In the genomic region with DNA sequence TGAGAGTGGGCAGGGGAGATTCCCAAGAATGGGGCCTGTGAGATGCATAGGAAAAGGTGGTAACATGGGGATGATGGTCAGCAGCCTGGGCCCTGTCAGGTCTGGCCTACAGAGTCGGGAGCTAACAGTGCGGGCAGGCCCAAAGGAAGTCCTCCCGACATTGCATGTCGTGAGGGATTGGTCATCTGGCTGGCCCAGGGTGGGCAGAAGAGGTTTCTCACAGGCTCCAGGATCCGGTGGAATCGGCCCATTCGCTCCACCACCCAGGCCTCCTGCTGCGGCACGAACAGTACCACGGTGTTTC, we compare ENCODE assay signal across 8 cellular contexts. TPM values are rescaled to one million over a fixed set of nuclear protein-coding genes. Genes with fewer than 3 reads are reported as not detected.
DNase-seq lines count a peak whose midpoint lies in the region; ATAC-seq and TF ChIP-seq lines count a peak whose summit lies in the region.

No MANE protein-coding gene starts in this region.

- 6% methylated on average over 10 of the region's 10 CpGs for WGBS in hepatocyte (ENCODE audit: low lambda C conversion rate, missing lambda C conversion rate)
- 11% methylated on average over 10 of the region's 10 CpGs for WGBS in smooth muscle cell (ENCODE audit: low lambda C conversion rate)

- H4K20me1 ChIP-seq in GM23338 (replicated peaks; ENCODE audit: insufficient read depth): no peaks in the 10 kb centered on the region
- H4K20me1 ChIP-seq in hepatocyte (ENCODE audit: insufficient read depth, poor library complexity, severe bottlenecking): no peaks in the 10 kb centered on the region
- no peaks in the 10 kb centered on the region for H4K20me1 ChIP-seq in smooth muscle cell (ENCODE audit: low read depth)

- POLR2A ChIA-PET in AG04450 (lab: Yijun Ruan, JAX): interaction anchor here (1.3 to 2.3 kb wide), 3 partner anchors 9 to 30 kb away, joined by 6 to 12 read pairs (median 11); partner anchors contain the start of gene VCP
- POLR2A ChIA-PET in activated CD8-positive, alpha-beta T cell treated with anti-CD3 and anti-CD28 coated beads for 36 hours (lab: Charles Lee): interaction anchor here (1.1 to 3.9 kb wide), 8 partner anchors 8 to 373 kb away, joined by 3 to 40 read pairs (median 8); partner anchors contain the start of genes ATOSB, FANCG and VCP

- ATAC-seq in GM23338 (no peak), GM18519 (IDR thresholded peaks at IDR 0.05; ENCODE audit: low FRiP score, unreplicated experiment) (no peak)
- peak; percentile 18 for ATAC-seq in activated CD8-positive, alpha-beta T cell treated with anti-CD3 and anti-CD28 coated beads for 36 hours

- peaks cover 3% of the 10 kb centered on the region; the same call in 1 of the 2 replicates for H3K36me3 ChIP-seq in GM23338 (ENCODE audit: insufficient read depth)
- no peaks in the 10 kb centered on the region for H3K36me3 ChIP-seq in hepatocyte (replicated peaks; ENCODE audit: insufficient read depth, low read depth)
- H3K36me3 ChIP-seq in smooth muscle cell (ENCODE audit: low read depth): no peaks in the 10 kb centered on the region

- H2AFZ ChIP-seq in GM23338 (peak overlapping the region; percentile 77; the same call in 1 of the 2 replicates), hepatocyte (peak overlapping the region; percentile 81), smooth muscle cell (ENCODE audit: low read depth) (peak overlapping the region; percentile 64)

- no peaks in the 10 kb centered on the region for H3K27me3 ChIP-seq in AG04450 (ENCODE audit: control insufficient read depth, insufficient read depth, low read length)
- no peaks in the 10 kb centered on the region for H3K27me3 ChIP-seq in GM23338 (ENCODE audit: insufficient read depth)
- H3K27me3 ChIP-seq in hepatocyte: no peaks in the 10 kb centered on the region
- no peaks in the 10 kb centered on the region for H3K27me3 ChIP-seq in smooth muscle cell (ENCODE audit: low read depth)

- DNase-seq in AG04450 (ENCODE audit: low read depth, low spot score): no peak
- peak; percentile 34 for DNase-seq in GM23338 (ENCODE audit: low spot score)
- DNase-seq in activated CD8-positive, alpha-beta T cell treated with anti-CD3 and anti-CD28 coated beads for 36 hours: no peak
- DNase-seq in hepatocyte (ENCODE audit: low spot score): no peak
- DNase-seq in smooth muscle cell (lab: John Stamatoyannopoulos, UW; ENCODE audit: unreplicated experiment): no peak
- DNase-seq in RPMI8226: no peak
- no peak for DNase-seq in cortex of kidney (lab: John Stamatoyannopoulos, UW)

- no peaks in the 10 kb centered on the region; the same call in 2 of the 3 replicates for H3K9me3 Mint-ChIP-seq in GM23338
- no peaks in the 10 kb centered on the region for H3K9me3 Mint-ChIP-seq in activated CD8-positive, alpha-beta T cell treated with anti-CD3 and anti-CD28 coated beads for 36 hours

- H3K4me1 ChIP-seq in GM23338 (ENCODE audit: insufficient read depth): peaks cover 11% of the 10 kb centered on the region
- H3K4me1 ChIP-seq in hepatocyte (ENCODE audit: insufficient read depth): peaks cover 11% of the 10 kb centered on the region
- H3K4me1 ChIP-seq in smooth muscle cell (ENCODE audit: low read depth): peaks cover 11% of the 10 kb centered on the region

- TF ChIP-seq CTCF in AG04450 (IDR thresholded peaks at IDR 0.05; ENCODE audit: low read depth, low read length) (no peak), GM23338 (conservative IDR thresholded peaks at IDR 0.05; ENCODE audit: low read depth in 2 of 2) (no peak), hepatocyte (IDR thresholded peaks at IDR 0.05; ENCODE audit: poor library complexity) (no peak), smooth muscle cell (IDR thresholded peaks at IDR 0.05; ENCODE audit: borderline replicate concordance, insufficient read depth, poor library complexity, severe bottlenecking) (no peak)
- TF ChIP-seq CTCF in activated CD8-positive, alpha-beta T cell treated with anti-CD3 and anti-CD28 coated beads for 36 hours (IDR thresholded peaks at IDR 0.05): no peak

- H3K79me2 ChIP-seq in GM23338 (replicated peaks; ENCODE audit: insufficient read depth): peaks cover 17% of the 10 kb centered on the region
- peaks cover 16% of the 10 kb centered on the region for H3K79me2 ChIP-seq in hepatocyte
- H3K79me2 ChIP-seq in smooth muscle cell (ENCODE audit: low read depth): peaks cover 11% of the 10 kb centered on the region

- H3K4me2 ChIP-seq in GM23338 (peak overlapping the region; percentile 92), hepatocyte (peak overlapping the region; percentile 97), smooth muscle cell (peak overlapping the region; percentile 89)

- H3K9me3 ChIP-seq in AG04450 (ENCODE audit: control insufficient read depth, insufficient read depth, low read length) (no peaks in the 10 kb centered on the region; the same call in 1 of the 2 replicates), hepatocyte (ENCODE audit: low read depth) (no peaks in the 10 kb centered on the region), smooth muscle cell (replicated peaks; ENCODE audit: low read depth) (no peaks in the 10 kb centered on the region)

- H3K9me2 ChIP-seq in GM23338 (ENCODE audit: insufficient read depth): no peaks in the 10 kb centered on the region
- no peaks in the 10 kb centered on the region for H3K9me2 ChIP-seq in hepatocyte (replicated peaks; ENCODE audit: insufficient read depth)

- H3K9ac ChIP-seq in smooth muscle cell (ENCODE audit: low read depth): peak overlapping the region; percentile 87

- peaks cover 24% of the 10 kb centered on the region for H3K27me3 Mint-ChIP-seq in GM23338 (ENCODE audit: insufficient read depth, low read depth, poor library complexity)
- H3K27me3 Mint-ChIP-seq in activated CD8-positive, alpha-beta T cell treated with anti-CD3 and anti-CD28 coated beads for 36 hours: no peaks in the 10 kb centered on the region

- intact Hi-C loops in activated CD8-positive, alpha-beta T cell treated with anti-CD3 and anti-CD28 coated beads for 36 hours (cut with micrococcal nuclease): no loop called here

- H3K36me3 Mint-ChIP-seq in GM23338 (ENCODE audit: low read depth): peaks cover 43% of the 10 kb centered on the region
- peaks cover 36% of the 10 kb centered on the region for H3K36me3 Mint-ChIP-seq in activated CD8-positive, alpha-beta T cell treated with anti-CD3 and anti-CD28 coated beads for 36 hours (ENCODE audit: low read depth)

- CTCF ChIA-PET in AG04450 (lab: Charles Lee): interaction anchor here (0.6 to 1.5 kb wide), 4 partner anchors 22 to 203 kb away, joined by 3 read pairs; no protein-coding TSS in a partner anchor
- CTCF ChIA-PET in activated CD8-positive, alpha-beta T cell treated with anti-CD3 and anti-CD28 coated beads for 36 hours (lab: Charles Lee): interaction anchor here (1.1 to 1.7 kb wide), 5 partner anchors 8 to 400 kb away, joined by 3 to 7 read pairs (median 4); partner anchors contain the start of gene VCP

- H3K4me1 Mint-ChIP-seq in GM23338: peaks cover 18% of the 10 kb centered on the region
- peaks cover 22% of the 10 kb centered on the region for H3K4me1 Mint-ChIP-seq in activated CD8-positive, alpha-beta T cell treated with anti-CD3 and anti-CD28 coated beads for 36 hours (ENCODE audit: low read depth)

- H3K4me3 Mint-ChIP-seq in GM23338: peak overlapping the region; percentile 96
- peak overlapping the region; percentile 98 for H3K4me3 Mint-ChIP-seq in activated CD8-positive, alpha-beta T cell treated with anti-CD3 and anti-CD28 coated beads for 36 hours

- H3K27ac ChIP-seq in AG04450 (ENCODE audit: low read depth, low read length): peak overlapping the region; percentile 48
- H3K27ac ChIP-seq in GM23338 (ENCODE audit: low read depth): peak overlapping the region; percentile 70
- H3K27ac ChIP-seq in hepatocyte: peak overlapping the region; percentile 83
- H3K27ac ChIP-seq in smooth muscle cell (ENCODE audit: low read depth): peak overlapping the region; percentile 98

- H3K27ac Mint-ChIP-seq in GM23338: peak overlapping the region; percentile 99
- H3K27ac Mint-ChIP-seq in activated CD8-positive, alpha-beta T cell treated with anti-CD3 and anti-CD28 coated beads for 36 hours: peak overlapping the region; percentile 97

- H3K4me3 ChIP-seq in AG04450 (ENCODE audit: low read depth, low read length): peak overlapping the region; percentile 82
- H3K4me3 ChIP-seq in GM23338: peak overlapping the region; percentile 74
- peak overlapping the region; percentile 73 for H3K4me3 ChIP-seq in hepatocyte
- H3K4me3 ChIP-seq in smooth muscle cell: peak overlapping the region; percentile 69

- H3F3A ChIP-seq in GM23338 (replicated peaks; ENCODE audit: low read depth): peaks cover 7% of the 10 kb centered on the region
- H3F3A ChIP-seq in smooth muscle cell (ENCODE audit: low read depth): peaks cover 11% of the 10 kb centered on the region

RNA-seq across cellular contexts. Expression of gene STOML2, which starts 0.5 kb away (rescaled TPM):
- polyA plus RNA-seq in AG04450 (2011; rRNA removed): 125 and 151 TPM in 2 replicates
- polyA minus RNA-seq in AG04450 (2011; rRNA and poly(A)+ RNA removed): 73.2 and 92.5 TPM in 2 replicates
- 210 and 221 TPM in 2 replicates for total RNA-seq in GM23338 (2014; rRNA removed; shearing (Covaris generic))
- polyA plus RNA-seq in GM23338 (2016; fragmentation: Nextera tagmentation; extraction: Ambion mirVana): 109 and 114 TPM in 2 replicates
- 100 to 1,000 TPM; 208 to 211 TPM for total RNA-seq in activated CD8-positive, alpha-beta T cell treated with anti-CD3 and anti-CD28 coated beads for 36 hours
- total RNA-seq in hepatocyte: 84.0 and 98.0 TPM in 2 replicates
- polyA plus RNA-seq in hepatocyte: 120 TPM in 2 replicates
- total RNA-seq in smooth muscle cell: 70.8 and 78.2 TPM in 2 replicates
- polyA plus RNA-seq in smooth muscle cell: 125 and 130 TPM in 2 replicates

RNA-seq across cellular contexts. Expression of gene PIGO, which starts 6.0 kb away (rescaled TPM):
- polyA plus RNA-seq in AG04450 (2011; rRNA removed) (14.1 and 14.3 TPM in 2 replicates), GM23338 (2016; fragmentation: Nextera tagmentation; extraction: Ambion mirVana) (11.2 and 13.6 TPM in 2 replicates), hepatocyte (39.1 and 41.4 TPM in 2 replicates), smooth muscle cell (29.5 and 36.4 TPM in 2 replicates)
- 17.5 and 18.8 TPM in 2 replicates for polyA minus RNA-seq in AG04450 (2011; rRNA and poly(A)+ RNA removed)
- 13.6 and 18.9 TPM in 2 replicates for total RNA-seq in GM23338 (2014; rRNA removed; shearing (Covaris generic))
- 10 to 100 TPM; 19.8 to 21.9 TPM for total RNA-seq in activated CD8-positive, alpha-beta T cell treated with anti-CD3 and anti-CD28 coated beads for 36 hours
- total RNA-seq in hepatocyte (22.1 and 22.5 TPM in 2 replicates), smooth muscle cell (21.3 and 27.5 TPM in 2 replicates)

RNA-seq across cellular contexts. Expression of gene ATOSB, which starts 13.2 kb away (rescaled TPM):
- polyA plus RNA-seq in AG04450 (2011; rRNA removed) (20.4 and 24.6 TPM in 2 replicates), GM23338 (2016; fragmentation: Nextera tagmentation; extraction: Ambion mirVana) (2.2 and 2.3 TPM in 2 replicates), hepatocyte (16.1 and 18.7 TPM in 2 replicates), smooth muscle cell (38.4 and 39.9 TPM in 2 replicates)
- 22.0 and 22.1 TPM in 2 replicates for polyA minus RNA-seq in AG04450 (2011; rRNA and poly(A)+ RNA removed)
- total RNA-seq in GM23338 (2014; rRNA removed; shearing (Covaris generic)): 3.1 and 6.1 TPM in 2 replicates
- total RNA-seq in activated CD8-positive, alpha-beta T cell treated with anti-CD3 and anti-CD28 coated beads for 36 hours: 1 to 10 TPM; 5.9 to 6.0 TPM
- total RNA-seq in hepatocyte (17.4 and 18.3 TPM in 2 replicates), smooth muscle cell (30.2 and 37.1 TPM in 2 replicates)

RNA-seq across cellular contexts. Expression of gene FANCG, which starts 22.7 kb away (rescaled TPM):
- polyA plus RNA-seq in AG04450 (2011; rRNA removed) (8.5 and 9.1 TPM in 2 replicates), GM23338 (2016; fragmentation: Nextera tagmentation; extraction: Ambion mirVana) (53.1 and 53.8 TPM in 2 replicates), hepatocyte (15.3 and 15.8 TPM in 2 replicates), smooth muscle cell (19.0 and 21.9 TPM in 2 replicates)
- polyA minus RNA-seq in AG04450 (2011; rRNA and poly(A)+ RNA removed): 9.5 and 11.5 TPM in 2 replicates
- total RNA-seq in GM23338 (2014; rRNA removed; shearing (Covaris generic)): 47.0 and 56.2 TPM in 2 replicates
- total RNA-seq in activated CD8-positive, alpha-beta T cell treated with anti-CD3 and anti-CD28 coated beads for 36 hours: 10 to 100 TPM; 91.5 to 94.0 TPM
- total RNA-seq in hepatocyte (13.4 and 38.2 TPM in 2 replicates), smooth muscle cell (13.0 and 22.9 TPM in 2 replicates)

RNA-seq across cellular contexts. Expression of gene VCP, which starts 30.0 kb away (rescaled TPM):
- 386 and 411 TPM in 2 replicates for polyA plus RNA-seq in AG04450 (2011; rRNA removed)
- 515 and 594 TPM in 2 replicates for polyA minus RNA-seq in AG04450 (2011; rRNA and poly(A)+ RNA removed)
- total RNA-seq in GM23338 (2014; rRNA removed; shearing (Covaris generic)): 361 and 408 TPM in 2 replicates
- 113 and 130 TPM in 2 replicates for polyA plus RNA-seq in GM23338 (2016; fragmentation: Nextera tagmentation; extraction: Ambion mirVana)
- 100 to 1,000 TPM; 215 to 224 TPM for total RNA-seq in activated CD8-positive, alpha-beta T cell treated with anti-CD3 and anti-CD28 coated beads for 36 hours
- 234 and 250 TPM in 2 replicates for total RNA-seq in hepatocyte
- polyA plus RNA-seq in hepatocyte: 259 and 284 TPM in 2 replicates
- total RNA-seq in smooth muscle cell: 207 and 234 TPM in 2 replicates
- 302 and 314 TPM in 2 replicates for polyA plus RNA-seq in smooth muscle cell

Comparison
In these comparisons a context has a peak if more than half of its experiments do, and no peak if none do; other contexts are left out.
1. H3K27ac ChIP-seq: peak in every context shown above with its lines; median percentile 98 in smooth muscle cell; 83 in hepatocyte; 70 in GM23338; 48 in AG04450.